In the genomic region with DNA sequence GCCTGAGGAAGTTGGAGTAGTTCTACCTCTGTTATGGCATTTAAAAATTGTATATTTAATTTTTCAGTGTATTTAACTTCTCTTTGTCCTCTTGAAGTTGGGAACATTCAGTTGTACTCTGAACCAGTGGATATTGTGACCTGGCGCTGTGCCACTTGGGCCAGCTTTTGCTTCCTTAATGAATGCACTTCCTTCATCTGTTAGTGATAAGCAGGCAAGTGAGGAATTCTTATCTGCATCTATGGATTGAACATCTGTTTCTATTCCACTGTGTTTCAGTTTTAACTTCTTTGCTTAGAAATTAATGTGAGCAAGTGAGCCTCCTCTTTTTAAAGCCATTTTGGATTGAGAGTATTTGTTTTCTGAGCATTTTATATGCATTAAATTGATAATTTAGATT, we compare ENCODE assay signal across 11 cellular contexts.
A peak's percentile ranks its signal among the peaks of the same experiment; 100 is the strongest.
DNase-seq lines count a peak whose midpoint lies in the region; ATAC-seq and TF ChIP-seq lines count a peak whose summit lies in the region.
"Had no signal": no experiment of that assay in that cellular context is flagged by ENCODE, and none has a peak within 500 bp of the region (broad histone marks: within the 10 kb centered on the region; RNA-seq: fewer than 3 reads in every experiment).

No MANE protein-coding gene starts in this region.

- no peaks in the 10 kb centered on the region for H4K20me1 ChIP-seq in SK-N-SH (ENCODE audit: insufficient read depth)

- H3F3A ChIP-seq in SK-N-SH (replicated peaks; ENCODE audit: insufficient read depth), result no peaks in the 10 kb centered on the region

- no peak for ATAC-seq in WTC11
- no peak for ATAC-seq in HG02759 (IDR thresholded peaks at IDR 0.05; ENCODE audit: unreplicated experiment)

- intact Hi-C loops in head of caudate nucleus (cut with DNase I) (no loop called here), ovary (cut with DNase I) (no loop called here)

- H3K9ac ChIP-seq in SK-N-SH, result no peak overlapping the region

- no peaks in the 10 kb centered on the region for H3K27me3 Mint-ChIP-seq in WTC11 (ENCODE audit: low read depth)

- DNase-seq in Ammon's horn (ENCODE audit: low spot score) (peak; percentile 61), SK-N-SH (peak; percentile 61), head of caudate nucleus (peak in 39 of 42 donors; percentile 33 to 85 (median 62)), ovary (peak; percentile 60 to 80 (median 64)), WTC11 (ENCODE audit: low spot score) (no peak), amniotic stem cell (lab: John Stamatoyannopoulos, UW) (no peak), NCI-H748 treated with DMSO at 0.1 percent for 48 hours (lab: John Stamatoyannopoulos, UW) (no peak)
- DNase-seq: effector memory CD4-positive, alpha-beta T cell; NCI-H2227 treated with DMSO at 0.1 percent for 48 hours; WERI-Rb-1 had no signal

- H3K9me3 ChIP-seq in SK-N-SH, result no peaks in the 10 kb centered on the region
- H3K9me3 ChIP-seq in ovary, result no peaks in the 10 kb centered on the region

- no peak for TF ChIP-seq POLR2A in ovary (IDR thresholded peaks at IDR 0.05)

- no peaks in the 10 kb centered on the region for H3K36me3 Mint-ChIP-seq in WTC11

- peak; percentile 30 for TF ChIP-seq RAD21 in SK-N-SH (IDR thresholded peaks at IDR 0.05; ENCODE audit: low read length)

- no peak overlapping the region for H2AFZ ChIP-seq in SK-N-SH (ENCODE audit: low read depth)

- H3K27ac Mint-ChIP-seq in WTC11, result no peak overlapping the region

- TF ChIP-seq EP300 in SK-N-SH (IDR thresholded peaks at IDR 0.05; ENCODE audit: borderline replicate concordance in 1 of 2, low read depth in 1 of 2, low read length in 1 of 2), result peak in 1 of 2 experiments; percentile 88; a peak in 2 of 4 replicates
- no peak for TF ChIP-seq EP300 in ovary (IDR thresholded peaks at IDR 0.05)

- CTCF ChIA-PET in SK-N-SH (lab: Yijun Ruan, JAX), result interaction anchor here (0.6 kb wide), 1 partner anchor 28 kb away, joined by 3 read pairs; no protein-coding TSS in a partner anchor
- CTCF ChIA-PET in WTC11 (lab: Charles Lee), result interaction anchor here (1.0 kb wide), 1 partner anchor 277 kb away, joined by 3 read pairs; no protein-coding TSS in a partner anchor

- H3K9me3 Mint-ChIP-seq in WTC11, result no peaks in the 10 kb centered on the region

- peak overlapping the region in 1 of 2 experiments; percentile 81; a peak in 2 of 4 replicates for H3K27ac ChIP-seq in SK-N-SH (ENCODE audit: low read depth in 2 of 2, low read length in 1 of 2)
- no peak overlapping the region for H3K27ac ChIP-seq in ovary
- H3K27ac ChIP-seq: WERI-Rb-1 had no signal

- no peak for TF ChIP-seq CTCF in SK-N-SH (IDR thresholded peaks at IDR 0.05)
- TF ChIP-seq CTCF in ovary (IDR thresholded peaks at IDR 0.05), result no peak
- TF ChIP-seq CTCF in WTC11 (IDR thresholded peaks at IDR 0.05), result no peak

- no peaks in the 10 kb centered on the region for H3K4me1 Mint-ChIP-seq in WTC11

- H3K27me3 ChIP-seq in SK-N-SH (ENCODE audit: insufficient read depth) (no peaks in the 10 kb centered on the region), ovary (no peaks in the 10 kb centered on the region)

- H3K4me3 ChIP-seq in SK-N-SH (ENCODE audit: low read depth in 2 of 2, low read length in 1 of 2), result no peak overlapping the region
- H3K4me3 ChIP-seq in ovary, result no peak overlapping the region

- H3K36me3 ChIP-seq in SK-N-SH (replicated peaks in 1 of 2; ENCODE audit: control insufficient read depth in 1 of 2, insufficient read depth in 2 of 2, low read length in 1 of 2) (no peaks in the 10 kb centered on the region), ovary (no peaks in the 10 kb centered on the region)
- H3K36me3 ChIP-seq: WERI-Rb-1 had no signal

- H3K9me2 ChIP-seq in SK-N-SH, result no peaks in the 10 kb centered on the region

- POLR2A ChIA-PET in SK-N-SH (lab: Yijun Ruan, JAX) (no interaction called here), WTC11 (lab: Charles Lee) (no interaction called here)

- WGBS in SK-N-SH (ENCODE audit: low lambda C conversion rate), result 21% methylated on average over 1 of the region's 1 CpG
- 10 to 36% (median 19%) methylated on average over 1 of the region's 1 CpG for WGBS in ovary, 3 donors

- H3K79me2 ChIP-seq in SK-N-SH (ENCODE audit: insufficient read depth), result no peaks in the 10 kb centered on the region

- no peak overlapping the region for H3K4me3 Mint-ChIP-seq in WTC11

- no peak overlapping the region for H3K4me2 ChIP-seq in SK-N-SH

- H3K4me1 ChIP-seq in SK-N-SH (ENCODE audit: control insufficient read depth in 1 of 2, insufficient read depth in 2 of 2, low read depth in 1 of 2, low read length in 1 of 2), result peaks cover 0 to 21% of the 10 kb centered on the region in 2 experiments; a peak in 2 of 4 replicates
- no peaks in the 10 kb centered on the region for H3K4me1 ChIP-seq in ovary (ENCODE audit: insufficient read depth)

TF ChIP-seq in SK-N-SH, 30 proteins besides CTCF, POLR2A, EP300 and RAD21:
- TF ChIP-seq RCOR1 (IDR thresholded peaks at IDR 0.05; ENCODE audit: low read length), result peak; percentile 95
- no peak for TF ChIP-seq MXI1 (IDR thresholded peaks at IDR 0.05; ENCODE audit: low read depth, low read length)
- peak; percentile 55; the same call in 1 of the 2 replicates for TF ChIP-seq NFIC (IDR thresholded peaks at IDR 0.05; ENCODE audit: borderline replicate concordance)
- peak; percentile 88 for TF ChIP-seq FOXJ3 (CRISPR knock-in tag; IDR thresholded peaks at IDR 0.05)
- TF ChIP-seq GATA2 (CRISPR knock-in tag; IDR thresholded peaks at IDR 0.05), result peak; percentile 93
- TF ChIP-seq YY1 (IDR thresholded peaks at IDR 0.05; ENCODE audit: low read depth), result no peak
- peak; percentile 52; the same call in 1 of the 2 replicates for TF ChIP-seq TCF12 (IDR thresholded peaks at IDR 0.05)
- TF ChIP-seq POLR2AphosphoS5 (IDR thresholded peaks at IDR 0.05; ENCODE audit: low read depth, low read length), result peak; percentile 24; the same call in 1 of the 2 replicates
- TF ChIP-seq RFX5 (IDR thresholded peaks at IDR 0.05; ENCODE audit: low read length), result no peak
- peak; percentile 76 for TF ChIP-seq CHD2 (IDR thresholded peaks at IDR 0.05; ENCODE audit: low read length, partially characterized antibody)
TF ChIP-seq in SK-N-SH: peak in this region for 7.

TF ChIP-seq in WTC11, 78 proteins besides CTCF, POLR2A, EP300 and RAD21:
- TF ChIP-seq, protein P1, sequence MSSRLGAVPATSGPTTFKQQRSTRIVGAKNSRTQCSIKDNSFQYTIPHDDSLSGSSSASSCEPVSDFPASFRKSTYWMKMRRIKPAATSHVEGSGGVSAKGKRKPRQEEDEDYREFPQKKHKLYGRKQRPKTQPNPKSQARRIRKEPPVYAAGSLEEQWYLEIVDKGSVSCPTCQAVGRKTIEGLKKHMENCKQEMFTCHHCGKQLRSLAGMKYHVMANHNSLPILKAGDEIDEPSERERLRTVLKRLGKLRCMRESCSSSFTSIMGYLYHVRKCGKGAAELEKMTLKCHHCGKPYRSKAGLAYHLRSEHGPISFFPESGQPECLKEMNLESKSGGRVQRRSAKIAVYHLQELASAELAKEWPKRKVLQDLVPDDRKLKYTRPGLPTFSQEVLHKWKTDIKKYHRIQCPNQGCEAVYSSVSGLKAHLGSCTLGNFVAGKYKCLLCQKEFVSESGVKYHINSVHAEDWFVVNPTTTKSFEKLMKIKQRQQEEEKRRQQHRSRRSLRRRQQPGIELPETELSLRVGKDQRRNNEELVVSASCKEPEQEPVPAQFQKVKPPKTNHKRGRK (CRISPR knock-in tag; IDR thresholded peaks at IDR 0.05; ENCODE audit: borderline replicate concordance), result no peak
- no peak for TF ChIP-seq STAT6 (CRISPR knock-in tag; conservative IDR thresholded peaks at IDR 0.05; ENCODE audit: low read depth)
- TF ChIP-seq CBFB (CRISPR knock-in tag; IDR thresholded peaks at IDR 0.05; ENCODE audit: low read depth), result no peak
- no peak for TF ChIP-seq ZNF416 (CRISPR knock-in tag; IDR thresholded peaks at IDR 0.05)
- TF ChIP-seq NR2C2 (CRISPR knock-in tag; IDR thresholded peaks at IDR 0.05), result no peak
- no peak for TF ChIP-seq ZNF671 (CRISPR knock-in tag; IDR thresholded peaks at IDR 0.05)
- no peak for TF ChIP-seq NR1H2 (CRISPR knock-in tag; IDR thresholded peaks at IDR 0.05)
- TF ChIP-seq, protein P2, sequence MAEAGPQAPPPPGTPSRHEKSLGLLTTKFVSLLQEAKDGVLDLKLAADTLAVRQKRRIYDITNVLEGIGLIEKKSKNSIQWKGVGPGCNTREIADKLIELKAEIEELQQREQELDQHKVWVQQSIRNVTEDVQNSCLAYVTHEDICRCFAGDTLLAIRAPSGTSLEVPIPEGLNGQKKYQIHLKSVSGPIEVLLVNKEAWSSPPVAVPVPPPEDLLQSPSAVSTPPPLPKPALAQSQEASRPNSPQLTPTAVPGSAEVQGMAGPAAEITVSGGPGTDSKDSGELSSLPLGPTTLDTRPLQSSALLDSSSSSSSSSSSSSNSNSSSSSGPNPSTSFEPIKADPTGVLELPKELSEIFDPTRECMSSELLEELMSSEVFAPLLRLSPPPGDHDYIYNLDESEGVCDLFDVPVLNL (CRISPR knock-in tag; IDR thresholded peaks at IDR 0.05; ENCODE audit: borderline replicate concordance, low read depth), result no peak
- no peak for TF ChIP-seq JUN (CRISPR knock-in tag; IDR thresholded peaks at IDR 0.05)
- no peak for TF ChIP-seq CREM (CRISPR knock-in tag; IDR thresholded peaks at IDR 0.05)
- TF ChIP-seq FOXJ3 (CRISPR knock-in tag; IDR thresholded peaks at IDR 0.05; ENCODE audit: borderline replicate concordance), result no peak
- no peak for TF ChIP-seq IRF2 (CRISPR knock-in tag; IDR thresholded peaks at IDR 0.05; ENCODE audit: borderline replicate concordance, low read depth)
- no peak for TF ChIP-seq ZBTB21 (CRISPR knock-in tag; IDR thresholded peaks at IDR 0.05; ENCODE audit: borderline replicate concordance)
- no peak for TF ChIP-seq ZNF263 (CRISPR knock-in tag; IDR thresholded peaks at IDR 0.05; ENCODE audit: low read depth)
- TF ChIP-seq SMAD3 (CRISPR knock-in tag; IDR thresholded peaks at IDR 0.05; ENCODE audit: borderline replicate concordance), result no peak

Comparison
In these comparisons a context has a peak if more than half of its experiments do, and no peak if none do; other contexts are left out.
1. DNase-seq: peak in Ammon's horn (single experiment), SK-N-SH (single experiment), head of caudate nucleus (39 of 42) and ovary (5 of 5); none in WTC11 (single experiment), amniotic stem cell (single experiment) and NCI-H748 treated with DMSO at 0.1 percent for 48 hours (single experiment).